ENCODE assay signal across 1 cellular context in the genomic region with DNA sequence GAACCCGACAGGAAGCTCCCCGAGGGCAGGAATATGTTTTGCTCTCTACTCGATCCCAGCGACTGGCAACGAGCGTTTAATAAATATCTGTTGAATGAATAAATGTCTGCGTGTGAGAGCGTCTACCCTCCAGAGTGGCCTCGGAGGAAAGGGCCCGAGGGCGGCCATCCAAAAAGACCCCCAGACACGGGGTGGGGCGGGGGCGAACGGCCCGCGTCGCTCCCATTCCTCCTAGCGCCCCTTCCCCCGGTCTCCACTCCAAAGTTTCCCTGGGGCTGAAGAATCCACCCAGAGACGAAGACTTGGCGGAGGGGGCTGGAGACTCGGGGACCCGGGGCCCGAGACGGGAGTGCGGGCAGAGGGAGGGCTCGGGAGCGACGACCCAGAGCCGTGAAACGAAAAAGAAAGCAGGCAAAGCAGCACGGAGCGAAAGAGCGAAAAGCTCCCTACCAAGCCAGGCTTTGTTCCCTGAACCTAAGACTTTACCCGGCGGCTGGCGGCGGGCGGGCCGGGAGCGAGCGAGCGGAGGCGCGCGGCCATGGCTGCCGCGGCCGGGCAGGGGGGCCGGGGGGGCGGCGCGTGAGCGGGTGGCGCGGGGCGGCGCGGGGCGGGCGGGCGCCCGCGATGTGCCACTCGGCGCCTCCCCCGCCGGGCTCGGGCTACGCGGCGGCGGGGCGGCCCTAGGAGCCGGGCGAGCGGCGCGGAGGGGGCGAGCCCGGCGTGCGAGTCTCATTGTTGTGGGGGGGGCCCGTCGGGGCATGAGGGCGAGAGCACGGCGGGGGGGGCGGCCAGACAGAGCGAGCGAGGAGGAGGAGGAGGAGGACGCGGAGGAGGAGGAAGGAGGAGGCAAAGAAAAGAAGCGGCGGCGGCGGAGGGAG.
TF ChIP-seq lines count a peak whose summit lies in the region.

A gene (plus strand): TSS at position 629 of the 878 bp plus-strand sequence. CDS start 360 bp downstream, outside the sequence.

TF ChIP-seq in GM12878, 131 proteins besides CTCF, POLR2A, EP300 and RAD21 (continued from another document):
- TF ChIP-seq, protein P1, sequence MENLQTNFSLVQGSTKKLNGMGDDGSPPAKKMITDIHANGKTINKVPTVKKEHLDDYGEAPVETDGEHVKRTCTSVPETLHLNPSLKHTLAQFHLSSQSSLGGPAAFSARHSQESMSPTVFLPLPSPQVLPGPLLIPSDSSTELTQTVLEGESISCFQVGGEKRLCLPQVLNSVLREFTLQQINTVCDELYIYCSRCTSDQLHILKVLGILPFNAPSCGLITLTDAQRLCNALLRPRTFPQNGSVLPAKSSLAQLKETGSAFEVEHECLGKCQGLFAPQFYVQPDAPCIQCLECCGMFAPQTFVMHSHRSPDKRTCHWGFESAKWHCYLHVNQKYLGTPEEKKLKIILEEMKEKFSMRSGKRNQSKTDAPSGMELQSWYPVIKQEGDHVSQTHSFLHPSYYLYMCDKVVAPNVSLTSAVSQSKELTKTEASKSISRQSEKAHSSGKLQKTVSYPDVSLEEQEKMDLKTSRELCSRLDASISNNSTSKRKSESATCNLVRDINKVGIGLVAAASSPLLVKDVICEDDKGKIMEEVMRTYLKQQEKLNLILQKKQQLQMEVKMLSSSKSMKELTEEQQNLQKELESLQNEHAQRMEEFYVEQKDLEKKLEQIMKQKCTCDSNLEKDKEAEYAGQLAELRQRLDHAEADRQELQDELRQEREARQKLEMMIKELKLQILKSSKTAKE (IDR thresholded peaks at IDR 0.05; ENCODE audit: low read depth, poor library complexity, severe bottlenecking), result no peak
- TF ChIP-seq NBN (IDR thresholded peaks at IDR 0.05) (no peak), POLR2AphosphoS2 (IDR thresholded peaks at IDR 0.05; ENCODE audit: low read depth, low read length) (no peak), ZNF217 (IDR thresholded peaks at IDR 0.05) (no peak), RUNX3 (IDR thresholded peaks at IDR 0.05; ENCODE audit: low read length) (no peak), SIN3A (IDR thresholded peaks at IDR 0.05; ENCODE audit: low read depth, low read length) (no peak), MTA2 (IDR thresholded peaks at IDR 0.05; ENCODE audit: low read depth) (no peak)
- TF ChIP-seq, protein P2, sequence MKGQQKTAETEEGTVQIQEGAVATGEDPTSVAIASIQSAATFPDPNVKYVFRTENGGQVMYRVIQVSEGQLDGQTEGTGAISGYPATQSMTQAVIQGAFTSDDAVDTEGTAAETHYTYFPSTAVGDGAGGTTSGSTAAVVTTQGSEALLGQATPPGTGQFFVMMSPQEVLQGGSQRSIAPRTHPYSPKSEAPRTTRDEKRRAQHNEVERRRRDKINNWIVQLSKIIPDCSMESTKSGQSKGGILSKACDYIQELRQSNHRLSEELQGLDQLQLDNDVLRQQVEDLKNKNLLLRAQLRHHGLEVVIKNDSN (IDR thresholded peaks at IDR 0.05; ENCODE audit: borderline replicate concordance, extremely low read length, insufficient read depth, low read depth, low read length), result no peak
